1 cellular context compared by ENCODE assay signal in genomic region chr10:5977471-5978370, GRCh38.
TF ChIP-seq lines count a peak whose summit lies in the region.

Gene IL15RA, minus strand, starts transcription at chr10:5977543. Its CDS starts 51 bp downstream, at chr10:5977492.

TF ChIP-seq in HEK293, 187 proteins besides CTCF, POLR2A, EP300 and RAD21 (continued from another document and continues in another):
- TF ChIP-seq ZNF148 (tag by site-specific recombination; IDR thresholded peaks at IDR 0.05; ENCODE audit: borderline replicate concordance): no peak
- peak; percentile 97 for TF ChIP-seq ZFP37 (tag by site-specific recombination; IDR thresholded peaks at IDR 0.05)
- TF ChIP-seq ZNF670 (tag by site-specific recombination; IDR thresholded peaks at IDR 0.05; ENCODE audit: low read depth): no peak
- no peak for TF ChIP-seq ZNF621 (tag by site-specific recombination; IDR thresholded peaks at IDR 0.05)
- 0 out of 2 replicates have a peak, but pooled peaks have one; percentile 9 for TF ChIP-seq ZNF623 (tag by site-specific recombination; IDR thresholded peaks at IDR 0.05)
- no peak for TF ChIP-seq ZNF48 (tag by site-specific recombination; IDR thresholded peaks at IDR 0.05)
- no peak for TF ChIP-seq ZBTB21 (tag by site-specific recombination; IDR thresholded peaks at IDR 0.05)
- peak; percentile 55 for TF ChIP-seq SP7 (tag by site-specific recombination; IDR thresholded peaks at IDR 0.05)
- TF ChIP-seq SALL2 (tag by site-specific recombination; IDR thresholded peaks at IDR 0.05; ENCODE audit: borderline replicate concordance): no peak
- TF ChIP-seq, protein P1, sequence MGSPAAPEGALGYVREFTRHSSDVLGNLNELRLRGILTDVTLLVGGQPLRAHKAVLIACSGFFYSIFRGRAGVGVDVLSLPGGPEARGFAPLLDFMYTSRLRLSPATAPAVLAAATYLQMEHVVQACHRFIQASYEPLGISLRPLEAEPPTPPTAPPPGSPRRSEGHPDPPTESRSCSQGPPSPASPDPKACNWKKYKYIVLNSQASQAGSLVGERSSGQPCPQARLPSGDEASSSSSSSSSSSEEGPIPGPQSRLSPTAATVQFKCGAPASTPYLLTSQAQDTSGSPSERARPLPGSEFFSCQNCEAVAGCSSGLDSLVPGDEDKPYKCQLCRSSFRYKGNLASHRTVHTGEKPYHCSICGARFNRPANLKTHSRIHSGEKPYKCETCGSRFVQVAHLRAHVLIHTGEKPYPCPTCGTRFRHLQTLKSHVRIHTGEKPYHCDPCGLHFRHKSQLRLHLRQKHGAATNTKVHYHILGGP (tag by site-specific recombination; IDR thresholded peaks at IDR 0.05): no peak
- no peak for TF ChIP-seq ZNF560 (tag by site-specific recombination; IDR thresholded peaks at IDR 0.05; ENCODE audit: borderline replicate concordance)
- peak; percentile 56; the same call in 1 of the 2 replicates for TF ChIP-seq PRDM1 (tag by site-specific recombination; IDR thresholded peaks at IDR 0.05)
- peak; percentile 88 for TF ChIP-seq ZNF398 (tag by site-specific recombination; IDR thresholded peaks at IDR 0.05)
- TF ChIP-seq KLF16 (tag by site-specific recombination; IDR thresholded peaks at IDR 0.05): peak; percentile 76
- TF ChIP-seq ZNF274 (IDR thresholded peaks at IDR 0.05; ENCODE audit: low read length): no peak
- TF ChIP-seq ZNF274 (tag by site-specific recombination; IDR thresholded peaks at IDR 0.05; ENCODE audit: borderline replicate concordance): no peak
- no peak for TF ChIP-seq ZNF221 (tag by site-specific recombination; IDR thresholded peaks at IDR 0.05; ENCODE audit: borderline replicate concordance)
- TF ChIP-seq ZNF791 (tag by site-specific recombination; IDR thresholded peaks at IDR 0.05): no peak
- TF ChIP-seq MYNN (tag by site-specific recombination; IDR thresholded peaks at IDR 0.05; ENCODE audit: borderline replicate concordance): no peak
- TF ChIP-seq ZNF501 (tag by site-specific recombination; IDR thresholded peaks at IDR 0.05): peak; percentile 86
- no peak for TF ChIP-seq ZNF521 (tag by site-specific recombination; IDR thresholded peaks at IDR 0.05)
- peak; percentile 88 for TF ChIP-seq ZBTB26 (tag by site-specific recombination; optimal IDR thresholded peaks at IDR 0.05)
- no peak for TF ChIP-seq ZNF677 (tag by site-specific recombination; IDR thresholded peaks at IDR 0.05)
- no peak for TF ChIP-seq ZNF18 (tag by site-specific recombination; IDR thresholded peaks at IDR 0.05)
- TF ChIP-seq ZNF544 (tag by site-specific recombination; IDR thresholded peaks at IDR 0.05): no peak
- no peak for TF ChIP-seq PRDM2 (tag by site-specific recombination; IDR thresholded peaks at IDR 0.05; ENCODE audit: borderline replicate concordance)
- no peak for TF ChIP-seq ZNF514 (tag by site-specific recombination; IDR thresholded peaks at IDR 0.05)
- no peak for TF ChIP-seq ZNF26 (tag by site-specific recombination; IDR thresholded peaks at IDR 0.05)
- TF ChIP-seq ZBTB20 (tag by site-specific recombination; IDR thresholded peaks at IDR 0.05): peak; percentile 98
- TF ChIP-seq ZNF24 (tag by site-specific recombination; IDR thresholded peaks at IDR 0.05): no peak
- TF ChIP-seq, protein P2, sequence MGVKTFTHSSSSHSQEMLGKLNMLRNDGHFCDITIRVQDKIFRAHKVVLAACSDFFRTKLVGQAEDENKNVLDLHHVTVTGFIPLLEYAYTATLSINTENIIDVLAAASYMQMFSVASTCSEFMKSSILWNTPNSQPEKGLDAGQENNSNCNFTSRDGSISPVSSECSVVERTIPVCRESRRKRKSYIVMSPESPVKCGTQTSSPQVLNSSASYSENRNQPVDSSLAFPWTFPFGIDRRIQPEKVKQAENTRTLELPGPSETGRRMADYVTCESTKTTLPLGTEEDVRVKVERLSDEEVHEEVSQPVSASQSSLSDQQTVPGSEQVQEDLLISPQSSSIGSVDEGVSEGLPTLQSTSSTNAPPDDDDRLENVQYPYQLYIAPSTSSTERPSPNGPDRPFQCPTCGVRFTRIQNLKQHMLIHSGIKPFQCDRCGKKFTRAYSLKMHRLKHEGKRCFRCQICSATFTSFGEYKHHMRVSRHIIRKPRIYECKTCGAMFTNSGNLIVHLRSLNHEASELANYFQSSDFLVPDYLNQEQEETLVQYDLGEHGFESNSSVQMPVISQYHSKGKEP (tag by site-specific recombination; IDR thresholded peaks at IDR 0.05): no peak
- no peak for TF ChIP-seq ZNF792 (tag by site-specific recombination; IDR thresholded peaks at IDR 0.05)
- peak; percentile 31; the same call in 1 of the 2 replicates for TF ChIP-seq KLF9 (tag by site-specific recombination; IDR thresholded peaks at IDR 0.05; ENCODE audit: low read depth)
- no peak for TF ChIP-seq ZNF843 (tag by site-specific recombination; IDR thresholded peaks at IDR 0.05)
- TF ChIP-seq ZNF530 (tag by site-specific recombination; IDR thresholded peaks at IDR 0.05; ENCODE audit: low read depth): no peak
- TF ChIP-seq ZNF624 (tag by site-specific recombination; IDR thresholded peaks at IDR 0.05): no peak
- no peak for TF ChIP-seq ZNF658 (tag by site-specific recombination; IDR thresholded peaks at IDR 0.05)
- no peak for TF ChIP-seq ZNF169 (tag by site-specific recombination; IDR thresholded peaks at IDR 0.05)
- TF ChIP-seq BCL11B (tag by site-specific recombination; IDR thresholded peaks at IDR 0.05; ENCODE audit: low read depth): peak; percentile 83
- peak; percentile 72; the same call in 1 of the 2 replicates for TF ChIP-seq ZNF423 (tag by site-specific recombination; IDR thresholded peaks at IDR 0.05)
- 0 out of 2 replicates have a peak, but pooled peaks have one; percentile 10 for TF ChIP-seq MZF1 (tag by site-specific recombination; IDR thresholded peaks at IDR 0.05; ENCODE audit: borderline replicate concordance)
- no peak for TF ChIP-seq ZNF146 (tag by site-specific recombination; IDR thresholded peaks at IDR 0.05)
- TF ChIP-seq ZNF777 (tag by site-specific recombination; IDR thresholded peaks at IDR 0.05; ENCODE audit: borderline replicate concordance): no peak
- TF ChIP-seq ZNF324 (tag by site-specific recombination; IDR thresholded peaks at IDR 0.05): peak; percentile 64; the same call in 1 of the 2 replicates
- TF ChIP-seq ZFP69B (tag by site-specific recombination; IDR thresholded peaks at IDR 0.05): peak; percentile 61; the same call in 1 of the 2 replicates
- no peak for TF ChIP-seq ZFP3 (tag by site-specific recombination; IDR thresholded peaks at IDR 0.05; ENCODE audit: low read depth)
- TF ChIP-seq ZEB2 (tag by site-specific recombination; IDR thresholded peaks at IDR 0.05): peak; percentile 94
- no peak for TF ChIP-seq ZNF830 (tag by site-specific recombination; IDR thresholded peaks at IDR 0.05; ENCODE audit: low read depth)
